In the genomic region with DNA sequence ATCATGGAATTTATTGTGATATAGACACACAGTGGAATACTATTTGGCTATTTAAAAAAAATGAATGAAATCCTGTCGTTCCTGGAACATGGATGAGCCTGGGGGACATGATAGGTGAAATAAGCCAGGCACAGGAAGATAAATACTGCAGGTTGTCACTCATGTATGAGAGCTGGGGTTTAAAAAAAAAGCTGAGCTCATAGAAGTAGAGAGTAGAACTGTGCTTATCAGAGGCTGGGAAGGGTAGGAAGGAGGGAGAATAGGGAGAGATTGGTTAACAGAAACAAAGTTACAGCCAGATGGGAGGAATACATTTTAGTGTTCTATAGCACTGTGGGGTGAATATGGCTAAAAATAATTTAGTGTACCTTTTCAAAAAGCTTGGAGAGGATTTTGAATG, we compare ENCODE assay signal across 30 cellular contexts.
"Had no signal": no experiment of that assay in that cellular context is flagged by ENCODE, and none has a peak within 500 bp of the region (broad histone marks: within the 10 kb centered on the region; RNA-seq: fewer than 3 reads in every experiment).

No MANE protein-coding gene starts in this region.

- H3K27ac ChIP-seq: adrenal gland, body of pancreas, colonic mucosa, epithelial cell of prostate, esophagus squamous epithelium, gastroesophageal sphincter had no signal

- H3K4me3 ChIP-seq: adrenal gland, body of pancreas, colonic mucosa, esophagus squamous epithelium, gastroesophageal sphincter had no signal

- H3K27me3 ChIP-seq: adrenal gland, body of pancreas, colonic mucosa, esophagus squamous epithelium, gastroesophageal sphincter had no signal

- H3K9me3 Mint-ChIP-seq: activated CD4-positive, alpha-beta memory T cell treated with anti-CD3 and anti-CD28 coated beads for 36 hours; activated CD4-positive, alpha-beta T cell treated with anti-CD3 and anti-CD28 coated beads, Interleukin-2, amount 10 ng/mL, durations not matched to agents 24 days and 14 days; activated naive CD4-positive, alpha-beta T cell treated with anti-CD3 and anti-CD28 coated beads for 36 hours; activated naive CD4-positive, alpha-beta T cell treated with anti-CD3 and anti-CD28 coated beads, Interleukin-2, amount 50 U/mL, for 24 hours; activated naive CD8-positive, alpha-beta T cell treated with anti-CD3 and anti-CD28 coated beads for 36 hours; activated naive CD8-positive, alpha-beta T cell treated with anti-CD3 and anti-CD28 coated beads, Interleukin-2, amount 50 U/mL, for 24 hours; activated T-helper 1 cell treated with anti-CD3 and anti-CD28 coated beads, Interleukin-12 subunit alpha, Interleukin-12 subunit beta, Interleukin-2, Interleukin-4 antibody, amounts not matched to agents 30 ng/mL and 10 ng/mL and 1 ng/mL, durations not matched to agents 14 hours and 24 hours and 36 hours; activated T-helper 2 cell treated with anti-CD3 and anti-CD28 coated beads, Interferon-gamma antibody, Interleukin-2, Interleukin-4, amounts not matched to agents 10 μg/mL and 5 μg/mL and 100 μg/mL, durations not matched to agents 14 hours and 24 hours and 36 hours had no signal

- H3K27ac Mint-ChIP-seq: activated CD4-positive, alpha-beta memory T cell treated with anti-CD3 and anti-CD28 coated beads for 36 hours; activated CD4-positive, alpha-beta T cell treated with anti-CD3 and anti-CD28 coated beads for 36 hours; activated CD4-positive, alpha-beta T cell treated with anti-CD3 and anti-CD28 coated beads, Interleukin-2, amount 10 ng/mL, durations not matched to agents 24 days and 14 days; activated CD8-positive, alpha-beta memory T cell treated with anti-CD3 and anti-CD28 coated beads, Interleukin-2, amount 10 ng/mL, durations not matched to agents 7 days and 5 days; activated CD8-positive, alpha-beta T cell treated with anti-CD3 and anti-CD28 coated beads, Interleukin-2, amount 10 ng/mL, durations not matched to agents 7 days and 5 days; activated naive CD4-positive, alpha-beta T cell treated with anti-CD3 and anti-CD28 coated beads for 36 hours; activated naive CD4-positive, alpha-beta T cell treated with anti-CD3 and anti-CD28 coated beads, Interleukin-2, amount 50 U/mL, for 24 hours; activated naive CD8-positive, alpha-beta T cell treated with anti-CD3 and anti-CD28 coated beads for 36 hours; activated naive CD8-positive, alpha-beta T cell treated with anti-CD3 and anti-CD28 coated beads, Interleukin-2, amount 50 U/mL, for 24 hours; activated T-helper 1 cell treated with anti-CD3 and anti-CD28 coated beads, Interleukin-12 subunit alpha, Interleukin-12 subunit beta, Interleukin-2, Interleukin-4 antibody, amounts not matched to agents 30 ng/mL and 10 ng/mL and 1 ng/mL, durations not matched to agents 14 hours and 24 hours and 36 hours; activated T-helper 2 cell treated with anti-CD3 and anti-CD28 coated beads, Interferon-gamma antibody, Interleukin-2, Interleukin-4, amounts not matched to agents 10 μg/mL and 5 μg/mL and 100 μg/mL, durations not matched to agents 14 hours and 24 hours and 36 hours had no signal

- H3K27me3 Mint-ChIP-seq: activated naive CD4-positive, alpha-beta T cell treated with anti-CD3 and anti-CD28 coated beads, Interleukin-2, amount 50 U/mL, for 24 hours had no signal

- DNase-seq: activated CD4-positive, alpha-beta memory T cell treated with anti-CD3 and anti-CD28 coated beads for 36 hours; activated CD4-positive, alpha-beta T cell treated with anti-CD3 and anti-CD28 coated beads for 36 hours; activated CD4-positive, alpha-beta T cell treated with anti-CD3 and anti-CD28 coated beads, Interleukin-2, amount 10 ng/mL, durations not matched to agents 24 days and 14 days; activated CD4-positive, CD25-positive, alpha-beta regulatory T cell; activated CD4-positive, CD25-positive, alpha-beta regulatory T cell treated with anti-CD3 and anti-CD28 coated beads, Interleukin-2, amount 50 U/mL, for 72 hours; activated CD8-positive, alpha-beta memory T cell treated with anti-CD3 and anti-CD28 coated beads, Interleukin-2, amount 10 ng/mL, durations not matched to agents 7 days and 5 days; activated CD8-positive, alpha-beta memory T cell treated with anti-CD3 and anti-CD28 coated beads, Interleukin-2, amount 50 U/mL, for 4 hours; activated CD8-positive, alpha-beta T cell treated with anti-CD3 and anti-CD28 coated beads, Interleukin-2, amount 10 ng/mL, durations not matched to agents 7 days and 5 days; activated effector memory CD4-positive, alpha-beta T cell treated with anti-CD3 and anti-CD28 coated beads, Interleukin-2, amount 50 U/mL, for 16 hours; activated naive CD4-positive, alpha-beta T cell treated with anti-CD3 and anti-CD28 coated beads for 36 hours; activated naive CD8-positive, alpha-beta T cell treated with anti-CD3 and anti-CD28 coated beads for 36 hours; activated naive CD8-positive, alpha-beta T cell treated with anti-CD3 and anti-CD28 coated beads, Interleukin-2, amount 50 U/mL, for 24 hours; activated T-cell treated with anti-CD3 and anti-CD28 coated beads, Interleukin-2, amount 50 U/mL, for 1 hour; activated T-cell treated with anti-CD3 and anti-CD28 coated beads, Interleukin-2, amount 50 U/mL, for 48 hours; adrenal gland; amygdala; aorta; body of pancreas; central memory CD4-positive, alpha-beta T cell; cerebellar nuclear complex; colonic mucosa; effector CD8-positive, alpha-beta T cell; esophagus squamous epithelium; foreskin melanocyte; T-helper 2 cell had no signal

- H3K36me3 Mint-ChIP-seq: activated CD4-positive, alpha-beta memory T cell treated with anti-CD3 and anti-CD28 coated beads for 36 hours; activated CD8-positive, alpha-beta memory T cell treated with anti-CD3 and anti-CD28 coated beads, Interleukin-2, amount 10 ng/mL, durations not matched to agents 7 days and 5 days; activated naive CD4-positive, alpha-beta T cell treated with anti-CD3 and anti-CD28 coated beads, Interleukin-2, amount 50 U/mL, for 24 hours; activated naive CD8-positive, alpha-beta T cell treated with anti-CD3 and anti-CD28 coated beads for 36 hours had no signal

- H3K9me3 ChIP-seq: adrenal gland, body of pancreas, colonic mucosa, esophagus squamous epithelium, gastroesophageal sphincter had no signal

- H3K4me3 Mint-ChIP-seq: activated CD4-positive, alpha-beta memory T cell treated with anti-CD3 and anti-CD28 coated beads for 36 hours; activated CD4-positive, alpha-beta T cell treated with anti-CD3 and anti-CD28 coated beads for 36 hours; activated CD4-positive, alpha-beta T cell treated with anti-CD3 and anti-CD28 coated beads, Interleukin-2, amount 10 ng/mL, durations not matched to agents 24 days and 14 days; activated CD8-positive, alpha-beta memory T cell treated with anti-CD3 and anti-CD28 coated beads, Interleukin-2, amount 10 ng/mL, durations not matched to agents 7 days and 5 days; activated CD8-positive, alpha-beta T cell treated with anti-CD3 and anti-CD28 coated beads, Interleukin-2, amount 10 ng/mL, durations not matched to agents 7 days and 5 days; activated naive CD4-positive, alpha-beta T cell treated with anti-CD3 and anti-CD28 coated beads for 36 hours; activated naive CD4-positive, alpha-beta T cell treated with anti-CD3 and anti-CD28 coated beads, Interleukin-2, amount 50 U/mL, for 24 hours; activated naive CD8-positive, alpha-beta T cell treated with anti-CD3 and anti-CD28 coated beads for 36 hours; activated naive CD8-positive, alpha-beta T cell treated with anti-CD3 and anti-CD28 coated beads, Interleukin-2, amount 50 U/mL, for 24 hours; activated T-helper 1 cell treated with anti-CD3 and anti-CD28 coated beads, Interleukin-12 subunit alpha, Interleukin-12 subunit beta, Interleukin-2, Interleukin-4 antibody, amounts not matched to agents 30 ng/mL and 10 ng/mL and 1 ng/mL, durations not matched to agents 14 hours and 24 hours and 36 hours had no signal

- ATAC-seq: activated CD4-positive, alpha-beta T cell treated with anti-CD3 and anti-CD28 coated beads for 36 hours; activated CD8-positive, alpha-beta memory T cell treated with anti-CD3 and anti-CD28 coated beads, Interleukin-2, amount 10 ng/mL, durations not matched to agents 7 days and 5 days; activated CD8-positive, alpha-beta T cell treated with anti-CD3 and anti-CD28 coated beads, Interleukin-2, amount 10 ng/mL, durations not matched to agents 7 days and 5 days; activated naive CD8-positive, alpha-beta T cell treated with anti-CD3 and anti-CD28 coated beads, Interleukin-2, amount 50 U/mL, for 24 hours; body of pancreas; gastroesophageal sphincter had no signal

- H3K4me1 ChIP-seq: adrenal gland, body of pancreas, colonic mucosa, esophagus squamous epithelium, gastroesophageal sphincter had no signal

- H3K4me1 Mint-ChIP-seq: activated CD4-positive, alpha-beta T cell treated with anti-CD3 and anti-CD28 coated beads for 36 hours; activated CD4-positive, alpha-beta T cell treated with anti-CD3 and anti-CD28 coated beads, Interleukin-2, amount 10 ng/mL, durations not matched to agents 24 days and 14 days; activated CD8-positive, alpha-beta memory T cell treated with anti-CD3 and anti-CD28 coated beads, Interleukin-2, amount 10 ng/mL, durations not matched to agents 7 days and 5 days; activated naive CD4-positive, alpha-beta T cell treated with anti-CD3 and anti-CD28 coated beads, Interleukin-2, amount 50 U/mL, for 24 hours; activated naive CD8-positive, alpha-beta T cell treated with anti-CD3 and anti-CD28 coated beads for 36 hours; activated naive CD8-positive, alpha-beta T cell treated with anti-CD3 and anti-CD28 coated beads, Interleukin-2, amount 50 U/mL, for 24 hours had no signal

- H3K36me3 ChIP-seq: adrenal gland, colonic mucosa, esophagus squamous epithelium, gastroesophageal sphincter had no signal
